In the genomic region with DNA sequence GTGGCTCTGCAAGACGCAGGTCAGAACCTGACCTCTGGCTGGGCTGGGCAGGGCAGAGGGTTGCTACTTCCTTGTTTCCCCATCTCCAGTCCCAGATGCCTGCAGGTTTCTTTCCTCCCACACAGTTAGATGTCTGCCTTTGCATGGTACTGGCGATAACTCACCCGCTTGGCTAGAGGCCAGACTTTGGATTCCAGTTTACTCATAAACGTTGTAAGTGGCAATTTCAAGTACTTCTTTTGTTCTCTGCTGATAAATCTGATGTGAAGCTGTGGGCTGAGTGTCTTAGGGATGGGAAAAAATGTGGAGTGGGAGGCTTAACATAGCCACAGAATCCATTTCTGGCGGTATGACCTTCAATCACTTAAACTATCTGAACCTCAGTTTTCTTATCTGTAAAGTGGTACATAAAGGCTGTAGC, we compare ENCODE assay signal across 9 cellular contexts.
A peak's percentile ranks its signal among the peaks of the same experiment; 100 is the strongest.
DNase-seq lines count a peak whose midpoint lies in the region; ATAC-seq, FAIRE-seq and TF ChIP-seq lines count a peak whose summit lies in the region.
"Had no signal": no experiment of that assay in that cellular context is flagged by ENCODE, and none has a peak within 500 bp of the region (broad histone marks: within the 10 kb centered on the region; RNA-seq: fewer than 3 reads in every experiment).

No MANE protein-coding gene starts in this region.

- ATAC-seq in CD8-positive, alpha-beta T cell, result no peak

- H3K4me1 ChIP-seq in CD8-positive, alpha-beta T cell (ENCODE audit: insufficient read depth, low read length), result no peaks in the 10 kb centered on the region
- H3K4me1 ChIP-seq in ascending aorta, result no peaks in the 10 kb centered on the region

- no peak overlapping the region for H3K4me3 ChIP-seq in bronchial epithelial cell (ENCODE audit: low read depth, low read length)
- H3K4me3 ChIP-seq in CD8-positive, alpha-beta T cell (ENCODE audit: low read depth, low read length), result no peak overlapping the region
- no peak overlapping the region for H3K4me3 ChIP-seq in ascending aorta

- H3K36me3 Mint-ChIP-seq in CD8-positive, alpha-beta T cell, result no peaks in the 10 kb centered on the region

- no peaks in the 10 kb centered on the region for H3K9me3 ChIP-seq in CD8-positive, alpha-beta T cell (ENCODE audit: low read length)
- no peaks in the 10 kb centered on the region for H3K9me3 ChIP-seq in ascending aorta

- no peaks in the 10 kb centered on the region for H3K9me3 Mint-ChIP-seq in CD8-positive, alpha-beta T cell

- H3K4me3 Mint-ChIP-seq in CD8-positive, alpha-beta T cell, result no peak overlapping the region

- no peak overlapping the region for H3K27ac Mint-ChIP-seq in CD8-positive, alpha-beta T cell

- TF ChIP-seq CTCF in bronchial epithelial cell (IDR thresholded peaks at IDR 0.05; ENCODE audit: insufficient read depth, low read length, severe bottlenecking), result no peak
- TF ChIP-seq CTCF in CD8-positive, alpha-beta T cell (IDR thresholded peaks at IDR 0.05), result no peak
- TF ChIP-seq CTCF in ascending aorta (IDR thresholded peaks at IDR 0.05), result no peak

- H3K27me3 ChIP-seq in bronchial epithelial cell (ENCODE audit: control insufficient read depth, insufficient read depth, low read length) (no peaks in the 10 kb centered on the region), ascending aorta (no peaks in the 10 kb centered on the region)
- no peaks in the 10 kb centered on the region for H3K27me3 ChIP-seq in CD8-positive, alpha-beta T cell (ENCODE audit: insufficient read depth, low read length)

- peak; percentile 95 for FAIRE-seq in bronchial epithelial cell (lab: Jason Lieb, UNC)

- H3K36me3 ChIP-seq in bronchial epithelial cell (ENCODE audit: control insufficient read depth, insufficient read depth, low read length) (no peaks in the 10 kb centered on the region), ascending aorta (no peaks in the 10 kb centered on the region)
- no peaks in the 10 kb centered on the region for H3K36me3 ChIP-seq in CD8-positive, alpha-beta T cell (ENCODE audit: insufficient read depth, low read length)

- DNase-seq in HEK293T (ENCODE audit: extremely low spot score) (peak; percentile 62), NCI-H2196 (lab: John Stamatoyannopoulos, UW; ENCODE audit: unreplicated experiment) (peak; percentile 78), bronchial epithelial cell (ENCODE audit: low read depth) (peak; percentile 95), renal cortical epithelial cell (ENCODE audit: low read depth) (peak; percentile 90), cortex of kidney (lab: John Stamatoyannopoulos, UW) (no peak), GM19238 (ENCODE audit: insufficient read length, low spot score) (no peak), ascending aorta (ENCODE audit: low spot score in 2 of 2) (no peak)
- no peak for DNase-seq in CD8-positive, alpha-beta T cell
- DNase-seq: stimulated activated CD4-positive, alpha-beta T cell treated with anti-CD3 and anti-CD28 coated beads, Interleukin-2, amount 100 ng/mL, for 48 hours had no signal

- peaks cover 25% of the 10 kb centered on the region for H3K27me3 Mint-ChIP-seq in CD8-positive, alpha-beta T cell (ENCODE audit: low read depth)

- no peaks in the 10 kb centered on the region for H3K4me1 Mint-ChIP-seq in CD8-positive, alpha-beta T cell (ENCODE audit: low read depth)

- intact Hi-C loops in CD8-positive, alpha-beta T cell (cut with DNase I, micrococcal nuclease), result no loop called here
- intact Hi-C loops in ascending aorta (cut with DNase I), result no loop called here

- CTCF ChIA-PET in HEK293T (lab: Yijun Ruan, JAX), result interaction anchor here (0.7 kb wide), 1 partner anchor 9 kb away, joined by 3 read pairs; no protein-coding TSS in a partner anchor
- CTCF ChIA-PET in CD8-positive, alpha-beta T cell (lab: Charles Lee), result no interaction called here

- POLR2A ChIA-PET in HEK293T (lab: Yijun Ruan, JAX), result no interaction called here
- POLR2A ChIA-PET in CD8-positive, alpha-beta T cell (lab: Charles Lee), result no interaction called here

- no peak overlapping the region for H3K27ac ChIP-seq in CD8-positive, alpha-beta T cell (ENCODE audit: low read depth, low read length)
- no peak overlapping the region for H3K27ac ChIP-seq in ascending aorta

TF ChIP-seq in HEK293T, 16 proteins besides CTCF, POLR2A, EP300 and RAD21:
- no peak for TF ChIP-seq LEF1 (IDR thresholded peaks at IDR 0.05; ENCODE audit: borderline replicate concordance)
- TF ChIP-seq CTBP1 (IDR thresholded peaks at IDR 0.05; ENCODE audit: borderline replicate concordance), result peak; percentile 69
- TF ChIP-seq FOXM1 (IDR thresholded peaks at IDR 0.05; ENCODE audit: borderline replicate concordance), result no peak
- TF ChIP-seq TARDBP (IDR thresholded peaks at IDR 0.05), result no peak
- TF ChIP-seq, protein P1, sequence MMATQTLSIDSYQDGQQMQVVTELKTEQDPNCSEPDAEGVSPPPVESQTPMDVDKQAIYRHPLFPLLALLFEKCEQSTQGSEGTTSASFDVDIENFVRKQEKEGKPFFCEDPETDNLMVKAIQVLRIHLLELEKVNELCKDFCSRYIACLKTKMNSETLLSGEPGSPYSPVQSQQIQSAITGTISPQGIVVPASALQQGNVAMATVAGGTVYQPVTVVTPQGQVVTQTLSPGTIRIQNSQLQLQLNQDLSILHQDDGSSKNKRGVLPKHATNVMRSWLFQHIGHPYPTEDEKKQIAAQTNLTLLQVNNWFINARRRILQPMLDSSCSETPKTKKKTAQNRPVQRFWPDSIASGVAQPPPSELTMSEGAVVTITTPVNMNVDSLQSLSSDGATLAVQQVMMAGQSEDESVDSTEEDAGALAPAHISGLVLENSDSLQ (IDR thresholded peaks at IDR 0.05), result peak; percentile 87
TF ChIP-seq in HEK293T: peak in this region for 2.

Comparison
In these comparisons a context has a peak if more than half of its experiments do, and no peak if none do; other contexts are left out.
1. DNase-seq: peak in HEK293T (single experiment), NCI-H2196 (single experiment), bronchial epithelial cell (single experiment) and renal cortical epithelial cell (single experiment); none in CD8-positive, alpha-beta T cell (0 of 7), cortex of kidney (single experiment), GM19238 (single experiment) and ascending aorta (0 of 2).